In the genomic region with DNA sequence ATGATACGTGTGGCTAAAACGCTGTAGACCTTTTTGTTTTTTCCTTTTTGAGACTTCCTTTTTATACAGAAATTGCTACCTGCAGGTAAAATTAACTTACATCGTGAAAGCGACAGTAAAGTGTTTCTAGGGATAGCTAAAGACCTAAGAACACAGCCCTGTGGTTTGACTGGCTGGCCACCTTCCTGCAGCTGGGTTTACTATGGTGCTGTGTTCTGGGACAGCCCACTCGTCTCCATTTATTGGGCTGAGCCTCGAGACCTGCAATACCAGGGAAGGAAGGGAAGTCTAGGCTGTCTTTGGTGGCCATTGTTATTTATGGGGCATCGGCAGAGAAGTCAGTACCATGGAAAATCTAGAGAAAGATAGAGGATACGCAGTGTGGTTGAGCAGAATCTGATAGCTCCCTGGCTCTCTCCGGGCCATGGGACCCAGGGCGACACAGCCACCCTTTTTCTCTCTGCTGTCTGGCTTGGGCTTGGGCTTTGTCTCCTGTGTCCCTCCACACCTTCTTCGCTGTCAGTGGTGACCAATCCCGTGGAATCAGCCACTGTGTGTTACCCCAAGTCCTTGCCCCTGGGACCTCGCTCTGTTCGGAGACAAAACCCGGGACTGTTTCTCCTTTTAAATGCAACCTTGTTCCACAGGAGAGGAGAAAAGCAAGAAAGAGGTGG, we compare ENCODE assay signal across 13 cellular contexts. TPM values are rescaled to one million over a fixed set of nuclear protein-coding genes. Genes with fewer than 3 reads are reported as not detected.
DNase-seq lines count a peak whose midpoint lies in the region; ATAC-seq, FAIRE-seq and TF ChIP-seq lines count a peak whose summit lies in the region.
"Had no signal": no experiment of that assay in that cellular context is flagged by ENCODE, and none has a peak within 500 bp of the region (broad histone marks: within the 10 kb centered on the region; RNA-seq: fewer than 3 reads in every experiment).

No MANE protein-coding gene starts in this region.

- in situ Hi-C loops in HepG2 (cut with HindIII; ENCODE audit: extremely low pct_ligation_motif_present, low pct_unique_long_range_greater_than_20kb): no loop called here

- dilution Hi-C loops in endothelial cell of umbilical vein (cut with MboI; ENCODE audit: extremely low pct_ligation_motif_present, low sequenced_read_pairs): no loop called here

- H3K36me3 ChIP-seq in HepG2 (replicated peaks in 1 of 2; ENCODE audit: control insufficient read depth in 1 of 2, insufficient read depth in 2 of 2, low read length in 2 of 2) (peaks cover 14 to 52% of the 10 kb centered on the region in 2 experiments), right lobe of liver (no peaks in the 10 kb centered on the region), endothelial cell of umbilical vein (ENCODE audit: control insufficient read depth in 2 of 2, extremely low read depth in 1 of 2, insufficient read depth in 2 of 2, low read length in 2 of 2) (peaks cover 0 to 2% of the 10 kb centered on the region in 2 experiments), neural progenitor cell (no peaks in the 10 kb centered on the region), vagina (no peaks in the 10 kb centered on the region)

- H3K27ac ChIP-seq in HepG2 (ENCODE audit: extremely low read length, insufficient read depth, low read length): peak overlapping the region; percentile 20
- H3K27ac ChIP-seq in right lobe of liver: peak overlapping the region in 1 of 3 donors; percentile 5
- H3K27ac ChIP-seq in endothelial cell of umbilical vein (ENCODE audit: insufficient read depth, low read depth, low read length): peak overlapping the region; percentile 13
- H3K27ac ChIP-seq in neural progenitor cell: no peak overlapping the region
- peak overlapping the region; percentile 98 for H3K27ac ChIP-seq in vagina

- H3K4me1 ChIP-seq in HepG2 (ENCODE audit: insufficient read depth, low read length) (peaks cover 95% of the 10 kb centered on the region), right lobe of liver (peaks cover 0 to 72% (median 38%) of the 10 kb centered on the region in 4 donors), endothelial cell of umbilical vein (ENCODE audit: control insufficient read depth, extremely low read depth, insufficient read depth, low read length) (peaks cover 54% of the 10 kb centered on the region), neural progenitor cell (peaks cover 2% of the 10 kb centered on the region), vagina (peaks cover 92% of the 10 kb centered on the region)

- H3K79me2 ChIP-seq in HepG2 (ENCODE audit: insufficient read depth, low read length) (peaks cover 93% of the 10 kb centered on the region), endothelial cell of umbilical vein (ENCODE audit: control insufficient read depth, insufficient read depth, low read length) (peaks cover 92% of the 10 kb centered on the region), neural progenitor cell (ENCODE audit: low read depth) (peaks cover 88% of the 10 kb centered on the region)

- H3K9me3 ChIP-seq in HepG2 (ENCODE audit: low read length) (no peaks in the 10 kb centered on the region), right lobe of liver (no peaks in the 10 kb centered on the region), endothelial cell of umbilical vein (replicated peaks; ENCODE audit: control insufficient read depth, insufficient read depth, low read length) (no peaks in the 10 kb centered on the region), neural progenitor cell (ENCODE audit: low read depth) (no peaks in the 10 kb centered on the region), vagina (no peaks in the 10 kb centered on the region)
- H3K9me3 ChIP-seq: mucosa of descending colon had no signal

- DNase-seq in HepG2 (ENCODE audit: low spot score): no peak
- DNase-seq in right lobe of liver: no peak
- DNase-seq in endothelial cell of umbilical vein (ENCODE audit: low read depth, low spot score): no peak
- no peak for DNase-seq in neural progenitor cell (ENCODE audit: low spot score)
- DNase-seq in vagina (ENCODE audit: extremely low spot score in 2 of 2): no peak
- DNase-seq in SHP77 treated with DMSO at 0.1 percent for 48 hours (lab: John Stamatoyannopoulos, UW): no peak
- no peak for DNase-seq in NCI-H510A treated with DMSO at 0.1 percent for 48 hours (lab: John Stamatoyannopoulos, UW)
- DNase-seq: KG1; NCI-H2107; stimulated activated CD4-positive, alpha-beta T cell treated with anti-CD3 and anti-CD28 coated beads, Interleukin-2, amount 100 ng/mL, for 24 hours had no signal

- no peak overlapping the region for H3K4me2 ChIP-seq in HepG2 (ENCODE audit: low read depth, low read length)
- no peak overlapping the region for H3K4me2 ChIP-seq in endothelial cell of umbilical vein (ENCODE audit: insufficient read depth, low read length)
- H3K4me2 ChIP-seq in neural progenitor cell: no peak overlapping the region

- BruUV-seq in HepG2 (replicated peaks; lab: Mats Ljungman, UMichigan) (no TSS peak), endothelial cell of umbilical vein (replicated peaks; lab: Mats Ljungman, UMichigan) (no TSS peak)

- TF ChIP-seq EP300 in HepG2 (IDR thresholded peaks at IDR 0.05; ENCODE audit: low read depth in 2 of 2, low read length in 2 of 2) (no peak), HepG2 (CRISPR knock-in tag; IDR thresholded peaks at IDR 0.05; ENCODE audit: borderline replicate concordance) (no peak)

- peaks cover 33% of the 10 kb centered on the region for H3K36me3 Mint-ChIP-seq in neural progenitor cell

- no peak overlapping the region for H2AFZ ChIP-seq in HepG2 (ENCODE audit: low read length)
- no peak overlapping the region for H2AFZ ChIP-seq in endothelial cell of umbilical vein (ENCODE audit: low read depth, low read length)
- no peak overlapping the region for H2AFZ ChIP-seq in neural progenitor cell (replicated peaks)

- no peak for ATAC-seq in HepG2
- ATAC-seq in right lobe of liver: no peak
- no peak for ATAC-seq in SK-N-SH treated with all-trans-retinoic acid at 6 μM for 48 hours
- ATAC-seq: mucosa of descending colon had no signal

- no peaks in the 10 kb centered on the region for H3K27me3 ChIP-seq in HepG2 (ENCODE audit: control insufficient read depth in 1 of 2, insufficient read depth in 2 of 2, low read length in 2 of 2)
- H3K27me3 ChIP-seq in right lobe of liver: no peaks in the 10 kb centered on the region
- no peaks in the 10 kb centered on the region for H3K27me3 ChIP-seq in endothelial cell of umbilical vein (ENCODE audit: control insufficient read depth in 2 of 2, insufficient read depth in 2 of 2, low read length in 2 of 2)
- no peaks in the 10 kb centered on the region for H3K27me3 ChIP-seq in neural progenitor cell
- H3K27me3 ChIP-seq in vagina: no peaks in the 10 kb centered on the region

- intact Hi-C loops in HepG2 (cut with micrococcal nuclease; ENCODE audit: unreplicated experiment): no loop called here
- intact Hi-C loops in right lobe of liver (cut with DNase I): no loop called here
- intact Hi-C loops in endothelial cell of umbilical vein (cut with micrococcal nuclease): no loop called here
- intact Hi-C loops in vagina (cut with DNase I): no loop called here

- H3K9me1 ChIP-seq in endothelial cell of umbilical vein (replicated peaks; ENCODE audit: control insufficient read depth, extremely low read depth, insufficient read depth, low read length): no peaks in the 10 kb centered on the region

- peaks cover 2% of the 10 kb centered on the region for H3K9me3 Mint-ChIP-seq in neural progenitor cell

- peak overlapping the region; percentile 46 for H3K4me3 Mint-ChIP-seq in neural progenitor cell

- peaks cover 14% of the 10 kb centered on the region for H3K4me1 Mint-ChIP-seq in neural progenitor cell

- CTCF ChIA-PET in HepG2 (lab: Yijun Ruan, JAX; ENCODE audit: low intra/inter-chr PET ratio, low total read pairs): no interaction called here
- CTCF ChIA-PET in endothelial cell of umbilical vein (lab: Charles Lee): interaction anchor here (1.0 to 1.2 kb wide), 2 partner anchors 10 to 44 kb away, joined by 3 to 4 read pairs; no protein-coding TSS in a partner anchor

- peak overlapping the region; percentile 87 for H3K27ac Mint-ChIP-seq in neural progenitor cell

- H4K20me1 ChIP-seq in HepG2 (ENCODE audit: insufficient read depth, low read length) (peaks cover 51% of the 10 kb centered on the region), endothelial cell of umbilical vein (replicated peaks; ENCODE audit: control insufficient read depth, extremely low read depth, insufficient read depth, low read length) (no peaks in the 10 kb centered on the region), neural progenitor cell (ENCODE audit: low read depth) (peaks cover 74% of the 10 kb centered on the region)

- POLR2A ChIA-PET in HepG2 (lab: Yijun Ruan, JAX): interaction anchor here (2.2 kb wide), 1 partner anchor 31 kb away, joined by 8 read pairs; the partner anchor contains the start of gene ACTN4
- POLR2A ChIA-PET in endothelial cell of umbilical vein (lab: Charles Lee): no interaction called here

- H3K4me3 ChIP-seq in HepG2 (replicated peaks in 1 of 3; ENCODE audit: insufficient read depth in 1 of 3, low read depth in 2 of 3, low read length in 3 of 3): no peak overlapping the region
- H3K4me3 ChIP-seq in right lobe of liver: no peak overlapping the region
- H3K4me3 ChIP-seq in endothelial cell of umbilical vein (replicated peaks in 1 of 3; ENCODE audit: insufficient read depth in 1 of 3, low read depth in 1 of 3, low read length in 3 of 3): no peak overlapping the region
- H3K4me3 ChIP-seq in neural progenitor cell: no peak overlapping the region
- no peak overlapping the region for H3K4me3 ChIP-seq in vagina
- H3K4me3 ChIP-seq: mucosa of descending colon had no signal

- H3F3A ChIP-seq in neural progenitor cell (ENCODE audit: low read depth): peaks cover 16% of the 10 kb centered on the region

- TF ChIP-seq POLR2A in HepG2 (IDR thresholded peaks at IDR 0.05; ENCODE audit: insufficient read depth in 1 of 2, low read depth in 2 of 2, low read length in 2 of 2) (no peak), right lobe of liver (IDR thresholded peaks at IDR 0.05) (no peak), endothelial cell of umbilical vein (IDR thresholded peaks at IDR 0.05; ENCODE audit: low read depth, low read length) (no peak), vagina (IDR thresholded peaks at IDR 0.05) (no peak)

- FAIRE-seq in HepG2 (lab: Jason Lieb, UNC): no peak
- FAIRE-seq in endothelial cell of umbilical vein (lab: Jason Lieb, UNC): no peak
- FAIRE-seq: frontal cortex had no signal

- 96% methylated on average over 15 of the region's 15 CpGs for WGBS in HepG2 (ENCODE audit: low lambda C conversion rate)
- WGBS in right lobe of liver (ENCODE audit: insufficient coverage, low coverage, low lambda C conversion rate, missing lambda C conversion rate): 76% methylated on average over 13 of the region's 15 CpGs

- H3K9ac ChIP-seq in HepG2 (ENCODE audit: insufficient read depth, low read depth, low read length): no peak overlapping the region
- no peak overlapping the region for H3K9ac ChIP-seq in endothelial cell of umbilical vein (replicated peaks; ENCODE audit: extremely low read depth, insufficient read depth, low read length)
- H3K9ac ChIP-seq in neural progenitor cell: no peak overlapping the region

- TF ChIP-seq CTCF in HepG2 (CRISPR knock-in tag; IDR thresholded peaks at IDR 0.05) (no peak), right lobe of liver (IDR thresholded peaks at IDR 0.05) (no peak), endothelial cell of umbilical vein (IDR thresholded peaks at IDR 0.05; ENCODE audit: extremely low read depth in 1 of 2, insufficient read depth in 1 of 2, low read depth in 1 of 2, low read length in 2 of 2) (no peak), neural progenitor cell (IDR thresholded peaks at IDR 0.05) (no peak), vagina (IDR thresholded peaks at IDR 0.05) (no peak)

- peaks cover 2% of the 10 kb centered on the region for H3K27me3 Mint-ChIP-seq in neural progenitor cell (ENCODE audit: insufficient read depth, low read depth)

- no peak for TF ChIP-seq RAD21 in HepG2 (CRISPR knock-in tag; IDR thresholded peaks at IDR 0.05)

RNA-seq across cellular contexts. Expression of gene ACTN4, which starts 30.9 kb away (rescaled TPM):
- 167 and 192 TPM in 2 replicates for total RNA-seq in HepG2 (2016; rRNA removed; fragmentation: Illumina TruSeq; extraction: Trizol)
- 13.8 and 15.0 TPM in 2 replicates for total RNA-seq in HepG2 (2016; cell fraction: cytosol; rRNA removed; fragmentation: Illumina TruSeq; extraction: Trizol; ENCODE audit: low read depth)
- 122 and 176 TPM in 2 replicates for total RNA-seq in HepG2 (2016; cell fraction: insoluble cytoplasmic fraction; rRNA removed; fragmentation: Illumina TruSeq; extraction: Trizol)
- 28.6 and 34.1 TPM in 2 replicates for total RNA-seq in HepG2 (2016; cell fraction: membrane; rRNA removed; fragmentation: Illumina TruSeq; extraction: Trizol)
- 148 and 165 TPM in 2 replicates for total RNA-seq in HepG2 (2016; cell fraction: nucleus; rRNA removed; fragmentation: Illumina TruSeq; extraction: Trizol)
- 171 and 223 TPM in 2 replicates for polyA plus RNA-seq in HepG2 (2011; rRNA removed)
- polyA plus RNA-seq in HepG2 (2011; cell fraction: cytosol; rRNA removed): 82.2 and 91.7 TPM in 2 replicates
- polyA plus RNA-seq in HepG2 (2011; cell fraction: nucleus; rRNA removed): 437 and 620 TPM in 2 replicates
- polyA plus RNA-seq in HepG2 (2012): 222 and 260 TPM in 2 replicates
- polyA plus RNA-seq in HepG2 (2016; cell fraction: cytosol; fragmentation: Illumina TruSeq; extraction: Trizol; ENCODE audit: low read depth): 5.8 and 8.5 TPM in 2 replicates
- 192 and 256 TPM in 2 replicates for polyA plus RNA-seq in HepG2 (2016; cell fraction: insoluble cytoplasmic fraction; fragmentation: Illumina TruSeq; extraction: Trizol; ENCODE audit: low read depth)
- 20.9 and 27.6 TPM in 2 replicates for polyA plus RNA-seq in HepG2 (2016; cell fraction: membrane; fragmentation: Illumina TruSeq; extraction: Trizol; ENCODE audit: low read depth)
- 435 and 441 TPM in 2 replicates for polyA plus RNA-seq in HepG2 (2016; cell fraction: nucleus; fragmentation: Illumina TruSeq; extraction: Trizol; ENCODE audit: insufficient read depth, low read depth)
- polyA minus RNA-seq in HepG2 (2011; rRNA and poly(A)+ RNA removed; ENCODE audit: low replicate concordance): 172 and 192 TPM in 2 replicates
- polyA minus RNA-seq in HepG2 (2011; cell fraction: cytosol; rRNA and poly(A)+ RNA removed): 86.2 and 95.5 TPM in 2 replicates
- polyA minus RNA-seq in HepG2 (2011; cell fraction: nucleus; rRNA and poly(A)+ RNA removed): 73.1 and 75.2 TPM in 2 replicates
- total RNA-seq in right lobe of liver: 100 to 1,000 TPM; 142 to 306 (median 201) TPM
- total RNA-seq in endothelial cell of umbilical vein: 693 and 748 TPM in 2 replicates
- 313 and 329 TPM in 2 replicates for polyA plus RNA-seq in endothelial cell of umbilical vein
- 293 and 306 TPM in 2 replicates for polyA plus RNA-seq in endothelial cell of umbilical vein (2011; cell fraction: cytosol; rRNA removed)
- 829 and 939 TPM in 2 replicates for polyA plus RNA-seq in endothelial cell of umbilical vein (2011; cell fraction: nucleus; rRNA removed)
- 615 and 712 TPM in 2 replicates for polyA plus RNA-seq in endothelial cell of umbilical vein (2012)
- 461 and 482 TPM in 2 replicates for polyA minus RNA-seq in endothelial cell of umbilical vein
- polyA minus RNA-seq in endothelial cell of umbilical vein (2011; cell fraction: cytosol; rRNA and poly(A)+ RNA removed): 78.8 TPM
- 238 and 273 TPM in 2 replicates for polyA minus RNA-seq in endothelial cell of umbilical vein (2011; cell fraction: nucleus; rRNA and poly(A)+ RNA removed)
- total RNA-seq in neural progenitor cell (ENCODE audit: low replicate concordance): 127 and 233 TPM in 2 replicates
- 513 TPM for total RNA-seq in vagina

RNA-seq across cellular contexts. Expression of gene EIF3K, which starts 59.4 kb away (rescaled TPM):
- 258 and 351 TPM in 2 replicates for total RNA-seq in HepG2 (2016; rRNA removed; fragmentation: Illumina TruSeq; extraction: Trizol)
- 100 and 104 TPM in 2 replicates for total RNA-seq in HepG2 (2016; cell fraction: cytosol; rRNA removed; fragmentation: Illumina TruSeq; extraction: Trizol; ENCODE audit: low read depth)
- total RNA-seq in HepG2 (2016; cell fraction: insoluble cytoplasmic fraction; rRNA removed; fragmentation: Illumina TruSeq; extraction: Trizol): 260 and 364 TPM in 2 replicates
- total RNA-seq in HepG2 (2016; cell fraction: membrane; rRNA removed; fragmentation: Illumina TruSeq; extraction: Trizol): 174 and 175 TPM in 2 replicates
- total RNA-seq in HepG2 (2016; cell fraction: nucleus; rRNA removed; fragmentation: Illumina TruSeq; extraction: Trizol): 92.4 TPM in 2 replicates
- 179 and 230 TPM in 2 replicates for polyA plus RNA-seq in HepG2 (2011; rRNA removed)
- polyA plus RNA-seq in HepG2 (2011; cell fraction: cytosol; rRNA removed): 271 and 427 TPM in 2 replicates
- 210 and 224 TPM in 2 replicates for polyA plus RNA-seq in HepG2 (2011; cell fraction: nucleus; rRNA removed)
- polyA plus RNA-seq in HepG2 (2012): 171 and 172 TPM in 2 replicates
- polyA plus RNA-seq in HepG2 (2016; cell fraction: cytosol; fragmentation: Illumina TruSeq; extraction: Trizol; ENCODE audit: low read depth): 106 and 109 TPM in 2 replicates
- polyA plus RNA-seq in HepG2 (2016; cell fraction: insoluble cytoplasmic fraction; fragmentation: Illumina TruSeq; extraction: Trizol; ENCODE audit: low read depth): 349 and 386 TPM in 2 replicates
- polyA plus RNA-seq in HepG2 (2016; cell fraction: membrane; fragmentation: Illumina TruSeq; extraction: Trizol; ENCODE audit: low read depth): 161 and 168 TPM in 2 replicates
- polyA plus RNA-seq in HepG2 (2016; cell fraction: nucleus; fragmentation: Illumina TruSeq; extraction: Trizol; ENCODE audit: insufficient read depth, low read depth): 163 and 169 TPM in 2 replicates
- 199 and 296 TPM in 2 replicates for polyA minus RNA-seq in HepG2 (2011; rRNA and poly(A)+ RNA removed; ENCODE audit: low replicate concordance)
- 94.6 and 127 TPM in 2 replicates for polyA minus RNA-seq in HepG2 (2011; cell fraction: cytosol; rRNA and poly(A)+ RNA removed)
- polyA minus RNA-seq in HepG2 (2011; cell fraction: nucleus; rRNA and poly(A)+ RNA removed): 43.4 and 51.5 TPM in 2 replicates
- total RNA-seq in right lobe of liver: 100 to 1,000 TPM in 4 of 6 experiments, 10 to 100 TPM in 2; 86.3 to 305 (median 116) TPM
- 267 and 277 TPM in 2 replicates for total RNA-seq in endothelial cell of umbilical vein
- polyA plus RNA-seq in endothelial cell of umbilical vein: 584 and 644 TPM in 2 replicates
- 562 and 679 TPM in 2 replicates for polyA plus RNA-seq in endothelial cell of umbilical vein (2011; cell fraction: cytosol; rRNA removed)
- polyA plus RNA-seq in endothelial cell of umbilical vein (2011; cell fraction: nucleus; rRNA removed): 241 and 343 TPM in 2 replicates
- polyA plus RNA-seq in endothelial cell of umbilical vein (2012): 437 and 456 TPM in 2 replicates
- 239 and 248 TPM in 2 replicates for polyA minus RNA-seq in endothelial cell of umbilical vein
- 160 TPM for polyA minus RNA-seq in endothelial cell of umbilical vein (2011; cell fraction: cytosol; rRNA and poly(A)+ RNA removed)
- 54.6 and 56.7 TPM in 2 replicates for polyA minus RNA-seq in endothelial cell of umbilical vein (2011; cell fraction: nucleus; rRNA and poly(A)+ RNA removed)
- total RNA-seq in neural progenitor cell (ENCODE audit: low replicate concordance): 261 and 432 TPM in 2 replicates
- 349 TPM for total RNA-seq in vagina
